ENCODE assay signal across 22 cellular contexts in genomic region chr9:135138078-135138855, GRCh38. TPM values are rescaled to one million over a fixed set of nuclear protein-coding genes. Genes with fewer than 3 reads are reported as not detected.
"Had no signal": no experiment of that assay in that cellular context is flagged by ENCODE, and none has a peak within 500 bp of the region (broad histone marks: within the 10 kb centered on the region; RNA-seq: fewer than 3 reads in every experiment).

No MANE protein-coding gene starts in this region.

- H3K4me1 Mint-ChIP-seq: activated naive CD8-positive, alpha-beta T cell treated with anti-CD3 and anti-CD28 coated beads, Interleukin-2, amount 10 ng/mL, durations not matched to agents 7 days and 5 days; activated T-helper 17 cell treated with anti-CD3 and anti-CD28 coated beads, Interleukin-2, amount 50 U/mL, for 72 hours; immature natural killer cell; naive B cell; T-cell had no signal

- H3K9me3 Mint-ChIP-seq: activated CD8-positive, alpha-beta T cell treated with anti-CD3 and anti-CD28 coated beads for 36 hours; activated T-helper 17 cell treated with anti-CD3 and anti-CD28 coated beads, Interleukin-2, amount 50 U/mL, for 72 hours; T-cell had no signal

- DNase-seq: activated CD4-positive, alpha-beta T cell treated with anti-CD3 and anti-CD28 coated beads for 48 hours; activated CD4-positive, CD25-positive, alpha-beta regulatory T cell; activated CD8-positive, alpha-beta T cell treated with anti-CD3 and anti-CD28 coated beads for 36 hours; activated naive CD4-positive, alpha-beta T cell; activated naive CD8-positive, alpha-beta T cell treated with anti-CD3 and anti-CD28 coated beads, Interleukin-2, amount 10 ng/mL, durations not matched to agents 7 days and 5 days; activated T-cell treated with anti-CD3 and anti-CD28 coated beads, Interleukin-2, amount 50 U/mL, for 1 hour; aorta; effector CD8-positive, alpha-beta T cell; heart right ventricle; immature natural killer cell; kidney glomerular epithelial cell; left ventricle myocardium superior; mucosa of descending colon; naive B cell; pancreas; right lobe of liver; stimulated activated CD4-positive, alpha-beta T cell treated with anti-CD3 and anti-CD28 coated beads, Interleukin-4, amount 100 ng/mL, for 1 hour; T-cell had no signal

- H3K4me3 ChIP-seq: esophagus muscularis mucosa, gastroesophageal sphincter, heart right ventricle, mucosa of descending colon, pancreas, right lobe of liver, smooth muscle cell had no signal

- H3K9me3 ChIP-seq: mucosa of descending colon, pancreas, right lobe of liver had no signal

- H3K36me3 ChIP-seq: esophagus muscularis mucosa, gastroesophageal sphincter, heart right ventricle, pancreas, right lobe of liver had no signal

- H3K36me3 Mint-ChIP-seq: activated naive CD8-positive, alpha-beta T cell treated with anti-CD3 and anti-CD28 coated beads, Interleukin-2, amount 10 ng/mL, durations not matched to agents 7 days and 5 days; immature natural killer cell; naive B cell; T-cell had no signal

- H3K4me1 ChIP-seq: pancreas, right lobe of liver had no signal

- H3K27ac Mint-ChIP-seq: activated CD8-positive, alpha-beta T cell treated with anti-CD3 and anti-CD28 coated beads for 36 hours; activated naive CD8-positive, alpha-beta T cell treated with anti-CD3 and anti-CD28 coated beads, Interleukin-2, amount 10 ng/mL, durations not matched to agents 7 days and 5 days; activated T-helper 17 cell treated with anti-CD3 and anti-CD28 coated beads, Interleukin-2, amount 50 U/mL, for 72 hours; immature natural killer cell; naive B cell; T-cell had no signal

- H3K27ac ChIP-seq: esophagus muscularis mucosa, gastroesophageal sphincter, heart right ventricle, pancreas, right lobe of liver had no signal

- ATAC-seq: activated CD8-positive, alpha-beta T cell treated with anti-CD3 and anti-CD28 coated beads for 36 hours; activated T-helper 17 cell treated with anti-CD3 and anti-CD28 coated beads, Interleukin-2, amount 50 U/mL, for 72 hours; right lobe of liver; T-cell had no signal

- H3K4me3 Mint-ChIP-seq: activated CD8-positive, alpha-beta T cell treated with anti-CD3 and anti-CD28 coated beads for 36 hours; activated naive CD8-positive, alpha-beta T cell treated with anti-CD3 and anti-CD28 coated beads, Interleukin-2, amount 10 ng/mL, durations not matched to agents 7 days and 5 days; activated T-helper 17 cell treated with anti-CD3 and anti-CD28 coated beads, Interleukin-2, amount 50 U/mL, for 72 hours; immature natural killer cell; T-cell had no signal

- H3K27me3 ChIP-seq: pancreas, right lobe of liver had no signal

RNA-seq across cellular contexts. Expression of gene OLFM1, which starts 50.8 kb away (rescaled TPM):
- total RNA-seq: activated CD8-positive, alpha-beta T cell treated with anti-CD3 and anti-CD28 coated beads for 36 hours; activated naive CD8-positive, alpha-beta T cell treated with anti-CD3 and anti-CD28 coated beads, Interleukin-2, amount 10 ng/mL, durations not matched to agents 7 days and 5 days had no signal
- polyA plus RNA-seq: immature natural killer cell had no signal
